1 cellular context compared by ENCODE assay signal in the genomic region with DNA sequence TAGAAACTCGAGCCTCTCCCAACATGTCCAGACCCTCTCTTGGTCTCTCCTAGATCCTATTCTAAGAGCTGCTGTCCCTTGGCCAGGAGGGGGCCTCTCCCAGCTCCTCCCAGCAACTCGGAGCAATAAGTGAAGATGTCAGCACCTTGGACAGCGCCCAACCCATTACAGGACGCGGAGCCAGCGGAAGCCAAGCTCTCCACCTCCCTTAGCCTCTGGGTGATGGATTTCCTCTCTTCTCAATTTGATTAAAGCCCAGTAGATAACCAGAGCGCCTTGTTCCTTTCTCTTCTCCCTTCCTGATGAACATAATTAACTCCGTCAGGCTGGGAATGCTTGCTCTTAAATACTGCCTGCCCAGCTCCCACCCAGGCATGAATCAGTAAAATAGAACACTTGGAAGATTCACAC.
TF ChIP-seq lines count a peak whose summit lies in the region.

No MANE protein-coding gene starts in this region.

TF ChIP-seq in HCT116, 20 proteins besides CTCF, POLR2A, EP300 and RAD21 (continued from another document):
- TF ChIP-seq, protein P1, sequence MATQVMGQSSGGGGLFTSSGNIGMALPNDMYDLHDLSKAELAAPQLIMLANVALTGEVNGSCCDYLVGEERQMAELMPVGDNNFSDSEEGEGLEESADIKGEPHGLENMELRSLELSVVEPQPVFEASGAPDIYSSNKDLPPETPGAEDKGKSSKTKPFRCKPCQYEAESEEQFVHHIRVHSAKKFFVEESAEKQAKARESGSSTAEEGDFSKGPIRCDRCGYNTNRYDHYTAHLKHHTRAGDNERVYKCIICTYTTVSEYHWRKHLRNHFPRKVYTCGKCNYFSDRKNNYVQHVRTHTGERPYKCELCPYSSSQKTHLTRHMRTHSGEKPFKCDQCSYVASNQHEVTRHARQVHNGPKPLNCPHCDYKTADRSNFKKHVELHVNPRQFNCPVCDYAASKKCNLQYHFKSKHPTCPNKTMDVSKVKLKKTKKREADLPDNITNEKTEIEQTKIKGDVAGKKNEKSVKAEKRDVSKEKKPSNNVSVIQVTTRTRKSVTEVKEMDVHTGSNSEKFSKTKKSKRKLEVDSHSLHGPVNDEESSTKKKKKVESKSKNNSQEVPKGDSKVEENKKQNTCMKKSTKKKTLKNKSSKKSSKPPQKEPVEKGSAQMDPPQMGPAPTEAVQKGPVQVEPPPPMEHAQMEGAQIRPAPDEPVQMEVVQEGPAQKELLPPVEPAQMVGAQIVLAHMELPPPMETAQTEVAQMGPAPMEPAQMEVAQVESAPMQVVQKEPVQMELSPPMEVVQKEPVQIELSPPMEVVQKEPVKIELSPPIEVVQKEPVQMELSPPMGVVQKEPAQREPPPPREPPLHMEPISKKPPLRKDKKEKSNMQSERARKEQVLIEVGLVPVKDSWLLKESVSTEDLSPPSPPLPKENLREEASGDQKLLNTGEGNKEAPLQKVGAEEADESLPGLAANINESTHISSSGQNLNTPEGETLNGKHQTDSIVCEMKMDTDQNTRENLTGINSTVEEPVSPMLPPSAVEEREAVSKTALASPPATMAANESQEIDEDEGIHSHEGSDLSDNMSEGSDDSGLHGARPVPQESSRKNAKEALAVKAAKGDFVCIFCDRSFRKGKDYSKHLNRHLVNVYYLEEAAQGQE (IDR thresholded peaks at IDR 0.05; ENCODE audit: low read depth), result peak; percentile 96
TF ChIP-seq in HCT116: peak in this region for 1.
